Comparison of ENCODE assay signal across 1 cellular context in the genomic region with DNA sequence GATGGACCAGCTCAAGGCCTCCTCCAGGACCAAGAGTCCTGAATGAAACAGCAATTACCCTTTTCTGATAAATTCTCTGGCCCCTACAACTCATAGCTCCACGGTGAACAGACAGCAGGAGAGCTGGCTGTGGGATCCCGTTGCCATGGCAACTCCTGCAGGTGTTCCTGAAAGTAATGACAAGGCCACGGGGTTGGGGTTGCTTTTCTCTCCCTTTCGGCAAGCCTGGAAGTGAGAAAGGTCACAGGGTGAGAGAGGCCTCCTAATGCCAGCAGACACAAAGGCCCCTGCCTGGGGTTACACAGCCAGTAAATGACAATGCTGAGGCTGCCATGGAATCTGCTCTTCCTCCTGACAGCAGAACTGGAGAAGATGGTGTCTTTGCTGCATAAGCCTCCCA.
TF ChIP-seq lines count a peak whose summit lies in the region.

No MANE protein-coding gene starts in this region.

TF ChIP-seq in GM23338, 12 proteins besides CTCF, POLR2A, EP300 and RAD21 (continued from another document):
- no peak for TF ChIP-seq ZNF462 (CRISPR knock-in tag; IDR thresholded peaks at IDR 0.05)
- no peak for TF ChIP-seq NANOG (IDR thresholded peaks at IDR 0.05; ENCODE audit: borderline replicate concordance)
- TF ChIP-seq JUNB (IDR thresholded peaks at IDR 0.05; ENCODE audit: unreplicated experiment) = no peak
- TF ChIP-seq ZNF114 (CRISPR knock-in tag; IDR thresholded peaks at IDR 0.05) = no peak
- TF ChIP-seq, protein P1, sequence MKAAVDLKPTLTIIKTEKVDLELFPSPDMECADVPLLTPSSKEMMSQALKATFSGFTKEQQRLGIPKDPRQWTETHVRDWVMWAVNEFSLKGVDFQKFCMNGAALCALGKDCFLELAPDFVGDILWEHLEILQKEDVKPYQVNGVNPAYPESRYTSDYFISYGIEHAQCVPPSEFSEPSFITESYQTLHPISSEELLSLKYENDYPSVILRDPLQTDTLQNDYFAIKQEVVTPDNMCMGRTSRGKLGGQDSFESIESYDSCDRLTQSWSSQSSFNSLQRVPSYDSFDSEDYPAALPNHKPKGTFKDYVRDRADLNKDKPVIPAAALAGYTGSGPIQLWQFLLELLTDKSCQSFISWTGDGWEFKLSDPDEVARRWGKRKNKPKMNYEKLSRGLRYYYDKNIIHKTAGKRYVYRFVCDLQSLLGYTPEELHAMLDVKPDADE (IDR thresholded peaks at IDR 0.05) = no peak
- no peak for TF ChIP-seq EZH2 (IDR thresholded peaks at IDR 0.05; ENCODE audit: low read depth, unreplicated experiment)
- TF ChIP-seq EZH2phosphoT487 (IDR thresholded peaks at IDR 0.05; ENCODE audit: unreplicated experiment) = no peak
- TF ChIP-seq POLR2AphosphoS5 (IDR thresholded peaks at IDR 0.05; ENCODE audit: low read depth) = no peak
- TF ChIP-seq CREB1 (CRISPR knock-in tag; IDR thresholded peaks at IDR 0.05; ENCODE audit: low read depth) = no peak
- TF ChIP-seq STAT1 (IDR thresholded peaks at IDR 0.05; ENCODE audit: unreplicated experiment) = no peak
